Comparison of ENCODE assay signal across 9 cellular contexts in the genomic region with DNA sequence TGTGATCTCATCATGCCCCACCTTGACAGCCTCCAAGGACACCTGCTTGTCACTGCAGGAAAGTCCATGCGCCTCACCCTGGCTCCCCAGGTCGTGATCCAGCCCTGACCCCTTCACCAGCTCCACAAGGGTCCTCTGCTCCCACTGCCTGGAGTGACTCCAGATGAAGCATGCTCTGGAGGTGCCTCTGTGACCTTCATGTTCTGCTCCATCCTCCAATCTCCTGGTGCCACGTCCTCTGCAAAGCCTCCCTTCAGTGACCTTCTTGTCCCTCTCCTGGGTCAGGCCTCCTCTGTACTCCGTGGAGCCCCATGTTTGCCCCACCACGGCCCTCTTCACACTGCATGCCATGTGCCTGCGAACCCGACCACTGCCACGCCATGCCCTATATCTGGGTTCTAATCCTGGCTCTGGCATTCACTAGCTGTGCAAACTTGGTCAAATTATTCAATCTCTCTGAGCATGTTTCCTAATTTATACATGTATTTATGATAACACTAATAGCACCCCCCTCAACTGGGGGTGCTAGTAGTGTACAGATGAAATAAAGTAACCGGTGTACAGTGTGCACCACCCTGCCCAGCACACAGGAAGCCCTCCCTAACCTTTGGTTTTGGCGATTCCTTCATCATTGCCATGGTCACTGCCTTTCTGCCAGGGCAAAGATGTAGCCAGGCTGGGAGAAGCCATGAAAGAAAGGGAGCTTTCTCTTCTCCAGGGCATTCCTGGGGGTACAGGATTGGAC.
DNase-seq lines count a peak whose midpoint lies in the region; ATAC-seq, FAIRE-seq and TF ChIP-seq lines count a peak whose summit lies in the region.
"Had no signal": no experiment of that assay in that cellular context is flagged by ENCODE, and none has a peak within 500 bp of the region (broad histone marks: within the 10 kb centered on the region; RNA-seq: fewer than 3 reads in every experiment).

No MANE protein-coding gene starts in this region.

- no peak overlapping the region for H3K27ac ChIP-seq in Panc1 (ENCODE audit: low read length)
- H3K27ac ChIP-seq in mesenchymal stem cell (ENCODE audit: low read length, poor library complexity, severe bottlenecking), result no peak overlapping the region
- no peak overlapping the region for H3K27ac ChIP-seq in vagina

- peak overlapping the region in 1 of 2 experiments; percentile 88 for H3K18ac ChIP-seq in mesenchymal stem cell (ENCODE audit: low read depth in 1 of 2, low read length in 2 of 2)

- no peak overlapping the region for H4K91ac ChIP-seq in mesenchymal stem cell (ENCODE audit: low read length)

- TF ChIP-seq CTCF in Panc1 (IDR thresholded peaks at IDR 0.05) (no peak), vagina (IDR thresholded peaks at IDR 0.05) (no peak)

- ATAC-seq in GM21825 (IDR thresholded peaks at IDR 0.05; ENCODE audit: unreplicated experiment) (peak; percentile 9), Panc1 (peak; percentile 54)

- H3K4me2 ChIP-seq in mesenchymal stem cell (ENCODE audit: low read length, poor library complexity, severe bottlenecking), result no peak overlapping the region

- H2AK5ac ChIP-seq in mesenchymal stem cell (ENCODE audit: low read length, severe bottlenecking), result no peak overlapping the region

- H2BK15ac ChIP-seq in mesenchymal stem cell (ENCODE audit: low read depth, poor library complexity, severe bottlenecking), result no peak overlapping the region

- intact Hi-C loops in Panc1 (cut with micrococcal nuclease; ENCODE audit: unreplicated experiment) (no loop called here), vagina (cut with DNase I) (loop anchor here (2.0 kb wide), 1 partner anchor 203 kb away; no protein-coding TSS in a partner anchor)

- FAIRE-seq in GM12892 (lab: Jason Lieb, UNC), result peak; percentile 87

- DNase-seq in GM12892 (ENCODE audit: insufficient read length) (no peak), Panc1 (ENCODE audit: low read depth, low spot score) (no peak), mesenchymal stem cell (no peak), cortex of kidney (lab: John Stamatoyannopoulos, UW) (no peak), cerebellar nuclear complex (lab: John Stamatoyannopoulos, UW) (no peak), vagina (ENCODE audit: extremely low spot score in 2 of 2) (no peak)
- no peak for DNase-seq in stimulated activated CD4-positive, alpha-beta T cell treated with anti-CD3 and anti-CD28 coated beads, Interleukin-4, amount 100 ng/mL, for 4 hours
- DNase-seq: SIG-M5 had no signal

- CTCF ChIA-PET in Panc1 (lab: Charles Lee), result interaction anchor here (0.6 to 1.2 kb wide), 10 partner anchors 10 to 240 kb away, joined by 3 to 5 read pairs (median 4); no protein-coding TSS in a partner anchor

- H3K27me3 ChIP-seq in Panc1 (ENCODE audit: control insufficient read depth, insufficient read depth, low read length), result no peaks in the 10 kb centered on the region
- H3K27me3 ChIP-seq in mesenchymal stem cell (ENCODE audit: control insufficient read depth in 1 of 2, insufficient read depth in 1 of 2, low read length in 2 of 2), result peaks cover 0 to 4% of the 10 kb centered on the region in 2 experiments
- H3K27me3 ChIP-seq in vagina, result no peaks in the 10 kb centered on the region

- H3K23ac ChIP-seq in mesenchymal stem cell (ENCODE audit: low read length in 2 of 2), result no peak overlapping the region

- H3K9ac ChIP-seq in mesenchymal stem cell (ENCODE audit: low read length), result peak overlapping the region; percentile 56

- peak overlapping the region in 1 of 2 experiments; percentile 48 for H2BK12ac ChIP-seq in mesenchymal stem cell (ENCODE audit: low read length in 2 of 2)

- H3K79me1 ChIP-seq in mesenchymal stem cell (replicated peaks; ENCODE audit: low read length, poor library complexity, severe bottlenecking), result no peaks in the 10 kb centered on the region

- WGBS in mesenchymal stem cell, result 74% methylated on average over 10 of the region's 10 CpGs

- no peak overlapping the region for H4K8ac ChIP-seq in mesenchymal stem cell (ENCODE audit: low read length)

- POLR2A ChIA-PET in Panc1 (lab: Charles Lee), result interaction anchor here (0.5 kb wide), 1 partner anchor 1540 kb away, joined by 4 read pairs; the partner anchor contains the start of gene IBA57

- peak overlapping the region in 1 of 2 experiments; percentile 45 for H3K4ac ChIP-seq in mesenchymal stem cell (ENCODE audit: low read depth in 1 of 2, low read length in 2 of 2)

- no peaks in the 10 kb centered on the region for H3K4me1 ChIP-seq in Panc1 (ENCODE audit: control insufficient read depth, insufficient read depth, low read length)
- H3K4me1 ChIP-seq in mesenchymal stem cell (ENCODE audit: control insufficient read depth, insufficient read depth, low read depth, low read length), result peaks cover 2% of the 10 kb centered on the region
- peaks cover 11% of the 10 kb centered on the region for H3K4me1 ChIP-seq in vagina

- H3K9me3 ChIP-seq in Panc1 (ENCODE audit: control insufficient read depth, insufficient read depth, low read depth, low read length) (no peaks in the 10 kb centered on the region), mesenchymal stem cell (ENCODE audit: control insufficient read depth, low read length) (peaks cover 3% of the 10 kb centered on the region), vagina (no peaks in the 10 kb centered on the region)

- H2BK120ac ChIP-seq in mesenchymal stem cell (ENCODE audit: low read depth, low read length), result no peak overlapping the region

- H3K4me3 ChIP-seq in Panc1 (ENCODE audit: low read depth in 2 of 2, low read length in 2 of 2) (no peak overlapping the region), mesenchymal stem cell (ENCODE audit: insufficient read depth in 1 of 2, low read depth in 1 of 2, low read length in 2 of 2) (peak overlapping the region in 1 of 2 experiments; percentile 21), vagina (no peak overlapping the region)

- H3K36me3 ChIP-seq in Panc1 (ENCODE audit: control insufficient read depth, insufficient read depth, low read length) (no peaks in the 10 kb centered on the region), mesenchymal stem cell (ENCODE audit: control insufficient read depth in 1 of 2, insufficient read depth in 2 of 2, low read depth in 1 of 2, low read length in 2 of 2) (no peaks in the 10 kb centered on the region), vagina (no peaks in the 10 kb centered on the region)

- no peak overlapping the region for H2AFZ ChIP-seq in mesenchymal stem cell (ENCODE audit: low read depth, low read length)

- BruUV-seq in Panc1 (replicated peaks; lab: Mats Ljungman, UMichigan), result no TSS peak

- no peak overlapping the region for H2BK5ac ChIP-seq in mesenchymal stem cell (ENCODE audit: low read depth, low read length, poor library complexity, severe bottlenecking)

- in situ Hi-C loops in Panc1 (cut with HindIII; ENCODE audit: low pct_unique_long_range_greater_than_20kb, low sequenced_read_pairs), result no loop called here

- H3K14ac ChIP-seq in mesenchymal stem cell (ENCODE audit: low read length in 2 of 2), result peak overlapping the region in 1 of 2 experiments; percentile 38

- no peak for TF ChIP-seq POLR2A in GM12892 (IDR thresholded peaks at IDR 0.05; ENCODE audit: low read depth, low read length)
- no peak for TF ChIP-seq POLR2A in vagina (IDR thresholded peaks at IDR 0.05)
